30 cellular contexts compared by ENCODE assay signal in the genomic region with DNA sequence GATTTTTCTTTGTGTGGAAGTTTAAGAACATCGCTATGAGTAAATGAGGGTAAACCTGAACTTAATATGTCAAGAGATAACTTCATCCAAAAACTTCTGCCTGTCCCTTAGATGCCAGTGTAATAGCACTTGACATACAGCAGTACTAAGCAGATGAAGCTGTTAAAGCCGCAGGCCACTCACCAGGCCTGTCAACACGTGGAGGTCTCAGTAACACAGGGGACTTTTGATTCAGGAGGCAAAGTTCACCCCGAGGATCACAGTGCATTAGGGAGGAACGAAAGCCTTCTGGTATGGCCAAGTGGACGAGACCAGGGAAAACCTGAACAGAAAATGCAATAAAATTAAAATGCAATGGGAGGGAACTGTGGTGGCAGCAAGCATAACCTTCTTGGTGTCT.
"Had no signal": no experiment of that assay in that cellular context is flagged by ENCODE, and none has a peak within 500 bp of the region (broad histone marks: within the 10 kb centered on the region; RNA-seq: fewer than 3 reads in every experiment).

No MANE protein-coding gene starts in this region.

- ATAC-seq: activated CD8-positive, alpha-beta T cell treated with anti-CD3 and anti-CD28 coated beads for 36 hours; activated naive CD8-positive, alpha-beta T cell treated with anti-CD3 and anti-CD28 coated beads, Interleukin-2, amount 50 U/mL, for 24 hours had no signal

- DNase-seq: activated B cell treated with CpG ODN at 0.5 μM for 24 hours; activated CD4-positive, alpha-beta memory T cell treated with anti-CD3 and anti-CD28 coated beads for 36 hours; activated CD4-positive, alpha-beta T cell treated with anti-CD3 and anti-CD28 coated beads for 4 hours; activated CD4-positive, alpha-beta T cell treated with anti-CD3 and anti-CD28 coated beads, Interleukin-2, amount 10 ng/mL, durations not matched to agents 24 days and 14 days; activated CD4-positive, alpha-beta T cell treated with anti-CD3 and anti-CD28 coated beads, Interleukin-2, amount 50 U/mL, for 1 hour; activated CD4-positive, alpha-beta T cell treated with anti-CD3 and anti-CD28 coated beads, Interleukin-2, amount 50 U/mL, for 4 hours; activated CD4-positive, CD25-positive, alpha-beta regulatory T cell treated with anti-CD3 and anti-CD28 coated beads, Interleukin-2, amount 50 U/mL, for 72 hours; activated CD8-positive, alpha-beta memory T cell treated with anti-CD3 and anti-CD28 coated beads, Interleukin-2, amount 50 U/mL, for 4 hours; activated CD8-positive, alpha-beta T cell treated with anti-CD3 and anti-CD28 coated beads for 36 hours; activated effector memory CD4-positive, alpha-beta T cell treated with Interleukin-2 at 50 U/mL for 16 hours; activated gamma-delta T cell; activated naive CD4-positive, alpha-beta T cell treated with anti-CD3 and anti-CD28 coated beads, Interleukin-2, amount 10 ng/mL, durations not matched to agents 7 days and 5 days; activated naive CD4-positive, alpha-beta T cell treated with Interleukin-2 at 50 U/mL for 16 hours; activated naive CD8-positive, alpha-beta T cell treated with anti-CD3 and anti-CD28 coated beads, Interleukin-2, amount 10 ng/mL, durations not matched to agents 7 days and 5 days; activated naive CD8-positive, alpha-beta T cell treated with anti-CD3 and anti-CD28 coated beads, Interleukin-2, amount 50 U/mL, for 24 hours; activated T-cell treated with anti-CD3 and anti-CD28 coated beads for 4 hours; activated T-cell treated with anti-CD3 and anti-CD28 coated beads, Interleukin-2, amount 50 U/mL, for 24 hours; activated T-cell treated with anti-CD3 and anti-CD28 coated beads, Interleukin-2, amount 50 U/mL, for 48 hours; amygdala; anterior cingulate cortex; caudate nucleus; cerebellar nuclear complex; T-helper 1 cell; T-helper 2 cell; T-helper 9 cell had no signal

- H3K9me3 ChIP-seq: ascending aorta had no signal

- H3K4me3 ChIP-seq: ascending aorta, cardiac muscle cell had no signal

- FAIRE-seq: bronchial epithelial cell, TTC549 had no signal

- H3K4me1 ChIP-seq: ascending aorta had no signal

- H3K36me3 ChIP-seq: ascending aorta, cardiac muscle cell had no signal

- H3K27me3 ChIP-seq: ascending aorta had no signal

- H3K27ac ChIP-seq: ascending aorta, cardiac muscle cell, VCaP had no signal
